ENCODE assay signal across 8 cellular contexts in the genomic region with DNA sequence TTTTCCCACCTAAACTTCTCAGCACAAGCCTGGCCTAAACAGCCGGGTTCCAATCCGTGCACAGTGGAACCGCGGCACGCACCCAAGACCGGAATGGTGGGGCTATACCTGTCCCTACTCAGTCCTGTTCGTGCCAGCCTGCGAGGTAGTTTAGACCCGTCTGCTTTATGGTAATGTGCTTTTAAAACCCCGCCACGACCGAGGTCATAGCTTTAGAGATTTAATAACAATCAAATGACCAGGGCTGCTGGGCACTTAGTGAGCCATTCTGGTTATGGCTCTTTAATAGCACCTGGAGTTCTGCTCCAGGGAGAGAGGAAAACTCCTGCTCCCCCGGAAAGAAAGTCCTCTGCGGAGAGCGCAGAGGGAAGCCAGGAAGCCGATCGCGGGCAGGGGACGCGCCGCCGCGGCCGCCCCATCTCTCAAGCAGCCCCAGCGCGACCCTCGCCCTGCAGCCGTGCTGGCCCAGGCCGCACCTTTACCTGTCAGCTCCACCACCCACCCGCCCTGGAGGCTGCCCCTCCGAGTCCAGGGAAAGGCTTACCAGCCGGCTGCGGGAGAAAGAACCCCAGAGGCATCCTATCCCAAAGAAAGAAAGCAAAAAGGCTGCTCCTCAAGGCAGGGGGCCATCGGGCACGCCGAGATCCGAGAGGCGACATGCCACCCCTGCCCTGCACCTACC. TPM values are rescaled to one million over a fixed set of nuclear protein-coding genes. Genes with fewer than 3 reads are reported as not detected.
DNase-seq lines count a peak whose midpoint lies in the region; ATAC-seq and TF ChIP-seq lines count a peak whose summit lies in the region.

No MANE protein-coding gene starts in this region.

- peaks cover 20% of the 10 kb centered on the region for H3K23me2 ChIP-seq in H9 (ENCODE audit: insufficient read length, low read depth, low read length, poor library complexity, severe bottlenecking)

- no peak overlapping the region for H4K5ac ChIP-seq in H9 (ENCODE audit: insufficient read length, low read depth, low read length)

- H3K4me3 ChIP-seq in LNCaP clone FGC (ENCODE audit: low read depth, low read length) (peak overlapping the region; percentile 64), endocrine pancreas (ENCODE audit: control insufficient read depth, insufficient read depth, low read length) (peak overlapping the region; percentile 76), mesodermal cell (ENCODE audit: extremely low read depth, insufficient read depth, low read length, poor library complexity, severe bottlenecking) (peak overlapping the region; percentile 85)

- H4K8ac ChIP-seq in H9 (replicated peaks; ENCODE audit: insufficient read length, low read depth, low read length) = no peak overlapping the region

- H2BK120ac ChIP-seq in H9 (ENCODE audit: low read depth, low read length, poor library complexity, severe bottlenecking) = no peak overlapping the region

- no peak overlapping the region for H2AK5ac ChIP-seq in H9 (ENCODE audit: insufficient read length, low read length)

- H3K27ac Mint-ChIP-seq in H9 = peak overlapping the region; percentile 51 to 96 (median 96); a peak in 5 of 7 replicates
- H3K27ac Mint-ChIP-seq in activated CD4-positive, alpha-beta memory T cell treated with anti-CD3 and anti-CD28 coated beads for 36 hours = peak overlapping the region; percentile 89
- H3K27ac Mint-ChIP-seq in stimulated activated naive CD8-positive, alpha-beta T cell treated with anti-CD3 and anti-CD28 coated beads, Interleukin-15, amount 100 ng/mL, for 72 hours = peak overlapping the region; percentile 94 to 98

- H2BK20ac ChIP-seq in H9 (ENCODE audit: low read depth, low read length, poor library complexity, severe bottlenecking) = no peak overlapping the region

- no peak overlapping the region for H2BK15ac ChIP-seq in H9 (ENCODE audit: low read depth, low read length)

- H3K36me3 ChIP-seq in endocrine pancreas (ENCODE audit: control insufficient read depth, insufficient read depth, low read length) (no peaks in the 10 kb centered on the region), mesodermal cell (ENCODE audit: control insufficient read depth, insufficient read depth, low read length) (no peaks in the 10 kb centered on the region)

- peaks cover 27 to 28% of the 10 kb centered on the region in 2 experiments for H3K4me1 Mint-ChIP-seq in H9
- peaks cover 25% of the 10 kb centered on the region for H3K4me1 Mint-ChIP-seq in activated CD4-positive, alpha-beta memory T cell treated with anti-CD3 and anti-CD28 coated beads for 36 hours (ENCODE audit: low read depth)
- peaks cover 29% of the 10 kb centered on the region for H3K4me1 Mint-ChIP-seq in stimulated activated naive CD8-positive, alpha-beta T cell treated with anti-CD3 and anti-CD28 coated beads, Interleukin-15, amount 100 ng/mL, for 72 hours

- no peaks in the 10 kb centered on the region for H3K27me3 ChIP-seq in H9 (ENCODE audit: insufficient read depth, low read length)
- no peaks in the 10 kb centered on the region for H3K27me3 ChIP-seq in endocrine pancreas (ENCODE audit: control insufficient read depth, insufficient read depth, low read length)

- H3K79me1 ChIP-seq in H9 (ENCODE audit: insufficient read depth, low read depth, low read length, poor library complexity, severe bottlenecking) = no peaks in the 10 kb centered on the region

- H3K36me3 Mint-ChIP-seq in H9 (ENCODE audit: insufficient read depth in 1 of 3, low read depth in 3 of 3) = no peaks in the 10 kb centered on the region; a peak in 1 of 7 replicates
- H3K36me3 Mint-ChIP-seq in activated CD4-positive, alpha-beta memory T cell treated with anti-CD3 and anti-CD28 coated beads for 36 hours = peaks cover 2% of the 10 kb centered on the region

- peak overlapping the region; percentile 61 for H3K18ac ChIP-seq in H9 (ENCODE audit: insufficient read length, low read depth, low read length)

- peak overlapping the region; percentile 93 for H3K14ac ChIP-seq in H9 (ENCODE audit: insufficient read depth, low read length)

- no peaks in the 10 kb centered on the region for H3K9me3 ChIP-seq in H9 (ENCODE audit: control insufficient read depth, low read depth, low read length)
- H3K9me3 ChIP-seq in endocrine pancreas (ENCODE audit: control insufficient read depth, low read length) = no peaks in the 10 kb centered on the region
- H3K9me3 ChIP-seq in mesodermal cell (ENCODE audit: control insufficient read depth, low read length) = no peaks in the 10 kb centered on the region

- H3K23ac ChIP-seq in H9 (ENCODE audit: insufficient read length, low read depth, low read length) = no peak overlapping the region

- no peak overlapping the region for H4K91ac ChIP-seq in H9 (ENCODE audit: insufficient read length, low read depth, low read length)

- no peaks in the 10 kb centered on the region; a peak in 2 of 5 replicates for H3K9me3 Mint-ChIP-seq in H9
- H3K9me3 Mint-ChIP-seq in activated CD4-positive, alpha-beta memory T cell treated with anti-CD3 and anti-CD28 coated beads for 36 hours = no peaks in the 10 kb centered on the region
- H3K9me3 Mint-ChIP-seq in stimulated activated naive CD8-positive, alpha-beta T cell treated with anti-CD3 and anti-CD28 coated beads, Interleukin-15, amount 100 ng/mL, for 72 hours = no peaks in the 10 kb centered on the region

- no peak overlapping the region for H3K56ac ChIP-seq in H9 (ENCODE audit: insufficient read length, low read depth, low read length)

- H3K4ac ChIP-seq in H9 (ENCODE audit: low read depth, low read length) = no peak overlapping the region

- H3K79me2 ChIP-seq in H9 (ENCODE audit: insufficient read depth, low read length) = no peaks in the 10 kb centered on the region

- H3K4me2 ChIP-seq in H9 (ENCODE audit: insufficient read depth, insufficient read length, low read length) = peak overlapping the region; percentile 85

- peak; percentile 20 for DNase-seq in GM13976 (ENCODE audit: low spot score)
- DNase-seq in H9 = no peak
- no peak for DNase-seq in LNCaP clone FGC (ENCODE audit: low read depth)
- peak; percentile 46 for DNase-seq in activated CD4-positive, alpha-beta memory T cell treated with anti-CD3 and anti-CD28 coated beads for 36 hours
- peak in 1 of 2 donors; percentile 20 for DNase-seq in stimulated activated naive CD8-positive, alpha-beta T cell treated with anti-CD3 and anti-CD28 coated beads, Interleukin-15, amount 100 ng/mL, for 72 hours
- DNase-seq in mesenteric fat pad (ENCODE audit: low spot score) = no peak

- no peak for TF ChIP-seq CTCF in GM13976 (IDR thresholded peaks at IDR 0.05; ENCODE audit: borderline replicate concordance, control extremely low read depth, extremely low read depth, insufficient read depth, missing control alignments)
- TF ChIP-seq CTCF in H9 (conservative IDR thresholded peaks at IDR 0.05) = no peak
- TF ChIP-seq CTCF in LNCaP clone FGC (IDR thresholded peaks at IDR 0.05; ENCODE audit: control insufficient read depth, extremely low read depth, insufficient read depth) = no peak

- POLR2A ChIA-PET in activated CD4-positive, alpha-beta memory T cell treated with anti-CD3 and anti-CD28 coated beads for 36 hours (lab: Charles Lee) = interaction anchor here (0.7 to 1.3 kb wide), 3 partner anchors 13 to 762 kb away, joined by 3 to 4 read pairs (median 4); no protein-coding TSS in a partner anchor

- no peak overlapping the region for H3T11ph ChIP-seq in H9 (ENCODE audit: low read length)

- no peak overlapping the region for H3K27ac ChIP-seq in H9 (ENCODE audit: insufficient read length, low read depth, low read length)
- H3K27ac ChIP-seq in mesodermal cell (ENCODE audit: low read depth, low read length, severe bottlenecking) = peak overlapping the region; percentile 63

- peak overlapping the region; percentile 92 to 95 for H3K4me3 Mint-ChIP-seq in H9
- peak overlapping the region; percentile 86 for H3K4me3 Mint-ChIP-seq in activated CD4-positive, alpha-beta memory T cell treated with anti-CD3 and anti-CD28 coated beads for 36 hours
- H3K4me3 Mint-ChIP-seq in stimulated activated naive CD8-positive, alpha-beta T cell treated with anti-CD3 and anti-CD28 coated beads, Interleukin-15, amount 100 ng/mL, for 72 hours = peak overlapping the region; percentile 90 to 92

- H4K20me1 ChIP-seq in H9 (ENCODE audit: control insufficient read depth, insufficient read depth, insufficient read length) = no peaks in the 10 kb centered on the region

- in situ Hi-C loops in GM13976 (cut with MboI; ENCODE audit: low sequenced_read_pairs, unreplicated experiment) = no loop called here

- CTCF ChIA-PET in activated CD4-positive, alpha-beta memory T cell treated with anti-CD3 and anti-CD28 coated beads for 36 hours (lab: Charles Lee) = interaction anchor here (0.8 to 2.0 kb wide), 5 partner anchors 66 to 535 kb away, joined by 3 to 6 read pairs (median 4); no protein-coding TSS in a partner anchor

- no peaks in the 10 kb centered on the region for H3K4me1 ChIP-seq in H9 (ENCODE audit: insufficient read depth, low read length)
- peaks cover 21% of the 10 kb centered on the region for H3K4me1 ChIP-seq in endocrine pancreas (ENCODE audit: control insufficient read depth, insufficient read depth, low read length)
- H3K4me1 ChIP-seq in mesodermal cell (ENCODE audit: control insufficient read depth, insufficient read depth, low read length, poor library complexity, severe bottlenecking) = no peaks in the 10 kb centered on the region

- peak overlapping the region; percentile 27 for H2AFZ ChIP-seq in H9 (ENCODE audit: low read length)

- intact Hi-C loops in activated CD4-positive, alpha-beta memory T cell treated with anti-CD3 and anti-CD28 coated beads for 36 hours (cut with micrococcal nuclease) = loop anchor here (1.0 to 10.0 kb wide), 8 partner anchors 68 to 1509 kb away; partner anchors contain the start of genes MOCS2 and NDUFS4

- H2BK5ac ChIP-seq in H9 (ENCODE audit: insufficient read length, low read length) = no peak overlapping the region

- peak overlapping the region; percentile 81 for H3K9ac ChIP-seq in H9 (ENCODE audit: extremely low read depth, insufficient read length, low read length)
- peak overlapping the region; percentile 88 for H3K9ac ChIP-seq in endocrine pancreas (ENCODE audit: control insufficient read depth, insufficient read depth, low read length)

- peak; percentile 30 for ATAC-seq in stimulated activated naive CD8-positive, alpha-beta T cell treated with anti-CD3 and anti-CD28 coated beads, Interleukin-15, amount 100 ng/mL, for 72 hours

- no CpG with 5 or more reads among the region's 38 CpGs for WGBS in H9 (ENCODE audit: extremely low coverage, insufficient read length, low lambda C conversion rate)
- WGBS in mesodermal cell (ENCODE audit: insufficient coverage in 2 of 2), 2 experiments = 0 to 1% methylated on average over 17 to 30 of the region's 38 CpGs

- no peak overlapping the region for H2BK12ac ChIP-seq in H9 (ENCODE audit: insufficient read length, low read depth, low read length)

- H3K27me3 Mint-ChIP-seq in H9 (ENCODE audit: low read depth) = peaks cover 25% of the 10 kb centered on the region
- peaks cover 3% of the 10 kb centered on the region for H3K27me3 Mint-ChIP-seq in activated CD4-positive, alpha-beta memory T cell treated with anti-CD3 and anti-CD28 coated beads for 36 hours
- H3K27me3 Mint-ChIP-seq in stimulated activated naive CD8-positive, alpha-beta T cell treated with anti-CD3 and anti-CD28 coated beads, Interleukin-15, amount 100 ng/mL, for 72 hours = peaks cover 7% of the 10 kb centered on the region

RNA-seq across cellular contexts. Expression of gene ARL15, which starts 0.5 kb away (rescaled TPM):
- 13.0 and 14.1 TPM in 2 replicates for total RNA-seq in H9 (2021)
- total RNA-seq in activated CD4-positive, alpha-beta memory T cell treated with anti-CD3 and anti-CD28 coated beads for 36 hours = 1 to 10 TPM; 4.5 to 5.5 TPM
- polyA plus RNA-seq in mesodermal cell (2013, experiment 1 of 2) = 21.3 TPM
- 21.1 TPM for polyA plus RNA-seq in mesodermal cell (2013, experiment 2 of 2)
- total RNA-seq in mesenteric fat pad = 24.3 TPM

Comparison
In these comparisons a context has a peak if more than half of its experiments do, and no peak if none do; other contexts are left out.
1. DNase-seq: peak in GM13976 (single experiment) and activated CD4-positive, alpha-beta memory T cell treated with anti-CD3 and anti-CD28 coated beads for 36 hours (single experiment); none in H9 (single experiment), LNCaP clone FGC (single experiment) and mesenteric fat pad (single experiment).
2. Peak in every context shown above with its lines, with median percentiles within 50 percentile points of each other: H3K27ac Mint-ChIP-seq, H3K4me3 Mint-ChIP-seq and H3K4me3 ChIP-seq.